ENCODE assay signal across 15 cellular contexts in genomic region chr7:66187894-66188293, GRCh38. TPM values are rescaled to one million over a fixed set of nuclear protein-coding genes. Genes with fewer than 3 reads are reported as not detected.
DNase-seq lines count a peak whose midpoint lies in the region; ATAC-seq and TF ChIP-seq lines count a peak whose summit lies in the region.
"Had no signal": no experiment of that assay in that cellular context is flagged by ENCODE, and none has a peak within 500 bp of the region (broad histone marks: within the 10 kb centered on the region; RNA-seq: fewer than 3 reads in every experiment).

No MANE protein-coding gene starts in this region.

- no peak for TF ChIP-seq CTCF in fibroblast of villous mesenchyme (IDR thresholded peaks at IDR 0.05; ENCODE audit: insufficient read depth, low read depth, low read length)
- TF ChIP-seq CTCF in mucosa of descending colon (IDR thresholded peaks at IDR 0.05) = no peak

- peak; percentile 48 for ATAC-seq in mucosa of descending colon
- no peak for ATAC-seq in HG03095 (IDR thresholded peaks at IDR 0.05; ENCODE audit: unreplicated experiment)

- H3K4me1 ChIP-seq in adipocyte (ENCODE audit: control insufficient read depth, insufficient read depth, low read length) = peaks cover 29% of the 10 kb centered on the region
- no peaks in the 10 kb centered on the region for H3K4me1 ChIP-seq in mucosa of descending colon (ENCODE audit: low read depth)

- H3K4me3 ChIP-seq in adipocyte (ENCODE audit: low read length) (no peak overlapping the region), fibroblast of villous mesenchyme (ENCODE audit: low read depth, low read length) (no peak overlapping the region), mucosa of descending colon (no peak overlapping the region)

- H3K9ac ChIP-seq in adipocyte (ENCODE audit: low read length) = peak overlapping the region; percentile 4

- H3K9me3 ChIP-seq in adipocyte (ENCODE audit: control insufficient read depth, low read length) (no peaks in the 10 kb centered on the region), mucosa of descending colon (peaks cover 4% of the 10 kb centered on the region)

- H3K36me3 ChIP-seq in adipocyte (ENCODE audit: control insufficient read depth, insufficient read depth, low read length, severe bottlenecking) (no peaks in the 10 kb centered on the region), mucosa of descending colon (ENCODE audit: low read depth) (no peaks in the 10 kb centered on the region)

- intact Hi-C loops in mucosa of descending colon (cut with DNase I, micrococcal nuclease) = no loop called here

- DNase-seq in adipocyte (ENCODE audit: low read depth) = peak; percentile 91
- DNase-seq in fibroblast of villous mesenchyme (ENCODE audit: low read depth) = peak; percentile 68
- DNase-seq in mucosa of descending colon = peak in 1 of 3 donors; percentile 20
- peak; percentile 52 for DNase-seq in ureter (ENCODE audit: low spot score)
- no peak for DNase-seq in LoVo (ENCODE audit: low spot score)
- no peak for DNase-seq in GM19238 (ENCODE audit: insufficient read length, low spot score)
- DNase-seq: activated naive CD8-positive, alpha-beta T cell treated with anti-CD3 and anti-CD28 coated beads for 36 hours; CD4-positive, CD25-positive, alpha-beta regulatory T cell; cerebellar nuclear complex; KG1; mammary epithelial cell; NCI-H1105; nephron progenitor cell; SHP77 had no signal

- H3K27me3 ChIP-seq in adipocyte (replicated peaks; ENCODE audit: control insufficient read depth, insufficient read depth, low read length) = no peaks in the 10 kb centered on the region

RNA-seq across cellular contexts. Expression of gene TPST1, which starts 17.2 kb away (rescaled TPM):
- total RNA-seq in fibroblast of villous mesenchyme (131 TPM in 2 replicates), mucosa of descending colon (10 to 100 TPM in 1 of 3 donors, 1 to 10 TPM in 2; 3.5 to 15.0 (median 8.5) TPM), ureter (21.1 TPM)

Comparison
In these comparisons a context has a peak if more than half of its experiments do, and no peak if none do; other contexts are left out.
1. DNase-seq: peak in adipocyte (single experiment), fibroblast of villous mesenchyme (single experiment) and ureter (single experiment); none in LoVo (single experiment) and GM19238 (single experiment).